Comparison of ENCODE assay signal across 18 cellular contexts in the genomic region with DNA sequence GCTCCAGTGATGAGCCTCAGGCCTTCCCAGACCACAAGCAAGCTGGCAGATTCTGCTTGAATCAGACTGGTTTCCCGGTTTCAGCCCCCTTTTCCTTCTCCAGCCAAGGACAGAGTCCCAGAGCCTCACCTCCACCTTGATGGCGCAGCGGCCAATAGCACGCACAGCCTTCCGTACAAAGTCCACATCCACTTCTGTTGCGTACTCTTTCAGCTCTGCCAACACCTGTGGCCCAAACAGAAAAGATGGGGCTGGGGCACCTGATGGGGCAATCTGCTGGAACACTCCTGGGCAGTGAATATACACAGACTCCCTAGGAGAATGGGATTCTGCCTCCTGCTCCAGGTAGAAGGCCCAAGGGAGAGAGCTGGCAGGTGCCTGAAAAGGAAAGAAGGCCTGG.
"Had no signal": no experiment of that assay in that cellular context is flagged by ENCODE, and none has a peak within 500 bp of the region (broad histone marks: within the 10 kb centered on the region; RNA-seq: fewer than 3 reads in every experiment).

No MANE protein-coding gene starts in this region.

- H3K9me3 Mint-ChIP-seq: natural killer cell treated with Interleukin-12 subunit alpha and Interleukin-12 subunit beta and Interleukin-15 and Interleukin-18, amount 100 ng/mL, for 72 hours; neural progenitor cell had no signal

- H3K4me3 Mint-ChIP-seq: natural killer cell treated with Interleukin-12 subunit alpha and Interleukin-12 subunit beta and Interleukin-15 and Interleukin-18, amount 100 ng/mL, for 72 hours; neural progenitor cell had no signal

- ATAC-seq: heart right ventricle; natural killer cell treated with Interleukin-12 subunit alpha and Interleukin-12 subunit beta and Interleukin-15 and Interleukin-18, amount 100 ng/mL, for 72 hours; psoas muscle; stimulated activated naive CD8-positive, alpha-beta T cell treated with anti-CD3 and anti-CD28 coated beads, Interleukin-15, Interleukin-2, amounts not matched to agents 100 U/mL and 50 U/mL, for 24 hours had no signal

- H3K27me3 Mint-ChIP-seq: natural killer cell treated with Interleukin-12 subunit alpha and Interleukin-12 subunit beta and Interleukin-15 and Interleukin-18, amount 100 ng/mL, for 72 hours had no signal

- DNase-seq: central memory CD4-positive, alpha-beta T cell; cortex of kidney; dorsolateral prefrontal cortex; effector CD8-positive, alpha-beta T cell; foreskin melanocyte; heart right ventricle; islet precursor cell; left ventricle myocardium inferior; nucleus accumbens; sigmoid colon; stimulated activated CD4-positive, alpha-beta T cell treated with anti-CD3 and anti-CD28 coated beads, Interleukin-12 subunit alpha, Interleukin-12 subunit beta, amount 100 ng/mL, for 4 hours; stimulated activated naive CD8-positive, alpha-beta T cell treated with anti-CD3 and anti-CD28 coated beads, Interleukin-15, Interleukin-2, amounts not matched to agents 100 U/mL and 50 U/mL, for 24 hours; thyroid gland; upper lobe of left lung; uterus had no signal

- H3K27ac Mint-ChIP-seq: natural killer cell treated with Interleukin-12 subunit alpha and Interleukin-12 subunit beta and Interleukin-15 and Interleukin-18, amount 100 ng/mL, for 72 hours; neural progenitor cell had no signal
